3 cellular contexts compared by ENCODE assay signal in the genomic region with DNA sequence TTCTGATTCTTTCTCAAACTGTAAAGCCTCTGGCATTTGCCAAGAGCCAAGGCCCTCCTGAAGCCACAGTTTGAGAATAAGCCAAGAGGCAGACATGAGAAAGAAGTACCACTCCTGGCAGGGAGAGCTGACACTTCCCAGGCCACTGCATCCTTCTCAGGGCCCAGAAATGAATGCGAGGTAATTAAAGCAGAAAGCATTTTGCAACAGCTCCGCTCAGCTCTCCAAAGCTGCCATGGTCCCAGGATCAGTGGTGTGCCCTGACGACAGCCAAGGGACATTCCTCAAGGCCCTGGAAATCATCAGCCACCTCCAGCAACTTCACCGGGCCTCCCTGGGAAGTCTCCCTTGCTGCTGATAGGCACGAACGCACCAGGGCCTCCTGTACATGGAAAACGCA. TPM values are rescaled to one million over a fixed set of nuclear protein-coding genes. Genes with fewer than 3 reads are reported as not detected.
"Had no signal": no experiment of that assay in that cellular context is flagged by ENCODE, and none has a peak within 500 bp of the region (broad histone marks: within the 10 kb centered on the region; RNA-seq: fewer than 3 reads in every experiment).

No MANE protein-coding gene starts in this region.

RNA-seq across cellular contexts. Expression of a gene that starts 44.2 kb away (rescaled TPM):
- total RNA-seq: H9, HT-29, IMR-90 had no signal
- polyA plus RNA-seq: IMR-90 had no signal
